8 cellular contexts compared by ENCODE assay signal in the genomic region with DNA sequence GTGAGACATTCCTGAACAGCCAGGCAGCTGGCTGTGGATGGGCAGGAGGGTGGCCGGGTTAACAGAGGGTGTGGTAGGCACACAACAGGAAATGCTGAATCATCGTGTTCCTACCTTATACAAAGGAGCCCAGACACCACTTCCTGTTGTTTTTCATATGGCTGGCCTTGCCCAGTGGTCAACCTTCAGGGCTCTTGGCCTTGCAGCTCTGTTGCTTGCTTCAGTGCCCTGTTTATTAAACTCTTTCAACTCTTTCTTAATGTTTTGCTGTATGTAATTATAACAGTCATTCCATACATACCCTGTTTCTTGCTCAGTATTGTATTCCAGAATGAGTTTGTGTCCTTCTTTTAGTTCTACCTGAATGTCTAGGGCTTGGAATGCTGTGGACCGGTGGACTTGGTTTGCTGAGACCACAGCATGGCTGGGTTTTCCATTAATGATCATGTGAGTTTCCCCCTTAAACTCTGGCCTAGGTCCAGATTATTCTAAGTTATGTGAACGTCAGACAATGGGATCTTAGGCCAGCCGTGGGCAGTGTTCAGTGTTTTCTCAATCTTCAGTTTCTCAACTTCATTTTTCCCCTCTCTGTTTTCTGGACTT. TPM values are rescaled to one million over a fixed set of nuclear protein-coding genes. Genes with fewer than 3 reads are reported as not detected.
DNase-seq lines count a peak whose midpoint lies in the region; ATAC-seq, FAIRE-seq and TF ChIP-seq lines count a peak whose summit lies in the region.

No MANE protein-coding gene starts in this region.

- FAIRE-seq in astrocyte (lab: Jason Lieb, UNC) = peak; percentile 54

- DNase-seq in CD14-positive monocyte (ENCODE audit: low spot score) (no peak), RPMI7951 (ENCODE audit: low read depth) (peak; percentile 82), astrocyte (ENCODE audit: low read depth) (peak; percentile 64), left colon (peak; percentile 22 to 51), uterus (peak in 1 of 2 donors; percentile 55), SK-N-DZ (ENCODE audit: low spot score) (no peak)

- H3K27ac Mint-ChIP-seq in CD14-positive monocyte (peak overlapping the region in 5 of 7 donors; percentile 4 to 61 (median 30)), astrocyte (ENCODE audit: unreplicated experiment) (peak overlapping the region; percentile 92)

- H3K27me3 ChIP-seq in astrocyte (ENCODE audit: insufficient read depth, low read length) (no peaks in the 10 kb centered on the region), uterus (no peaks in the 10 kb centered on the region)

- peaks cover 10% of the 10 kb centered on the region for H3K4me1 ChIP-seq in astrocyte (ENCODE audit: insufficient read depth, low read length)
- no peaks in the 10 kb centered on the region for H3K4me1 ChIP-seq in uterus

- H3K27ac ChIP-seq in astrocyte (ENCODE audit: low read depth, low read length) (peak overlapping the region; percentile 46), uterus (peak overlapping the region; percentile 21 to 74)

- H4K20me1 ChIP-seq in astrocyte (ENCODE audit: insufficient read depth, low read length) = no peaks in the 10 kb centered on the region

- intact Hi-C loops in CD14-positive monocyte (cut with micrococcal nuclease) = no loop called here
- intact Hi-C loops in left colon (cut with DNase I, micrococcal nuclease) = loop anchor here in 1 of 2 donors (10.0 kb wide), 1 partner anchor 96 kb away; a partner anchor contains a TSS
- intact Hi-C loops in uterus (cut with DNase I; ENCODE audit: low total_unique reads) = no loop called here

- H3K9me3 ChIP-seq in astrocyte (ENCODE audit: insufficient read depth, low read depth, low read length) (no peaks in the 10 kb centered on the region), uterus (no peaks in the 10 kb centered on the region)

- H3K4me3 Mint-ChIP-seq in CD14-positive monocyte (no peak overlapping the region), astrocyte (ENCODE audit: unreplicated experiment) (no peak overlapping the region)

- peak overlapping the region; percentile 61 for H2AFZ ChIP-seq in astrocyte (ENCODE audit: low read depth, low read length)

- no peak overlapping the region for H3K4me3 ChIP-seq in astrocyte (ENCODE audit: insufficient read depth, low read depth, low read length)
- no peak overlapping the region for H3K4me3 ChIP-seq in uterus

- H3K9me3 Mint-ChIP-seq in CD14-positive monocyte = no peaks in the 10 kb centered on the region
- no peaks in the 10 kb centered on the region for H3K9me3 Mint-ChIP-seq in astrocyte (ENCODE audit: unreplicated experiment)

- peak; percentile 72 for ATAC-seq in GM19035 (IDR thresholded peaks at IDR 0.05; ENCODE audit: unreplicated experiment)
- peak; percentile 72 for ATAC-seq in HG03135 (IDR thresholded peaks at IDR 0.05; ENCODE audit: unreplicated experiment)
- peak; percentile 98 for ATAC-seq in left colon

- H3K27me3 Mint-ChIP-seq in CD14-positive monocyte (ENCODE audit: low read depth in 3 of 3) (peaks cover 0 to 3% (median 0%) of the 10 kb centered on the region in 3 donors), astrocyte (ENCODE audit: low read depth, unreplicated experiment) (no peaks in the 10 kb centered on the region)

- TF ChIP-seq POLR2A in uterus (IDR thresholded peaks at IDR 0.05) = no peak

- no peak for TF ChIP-seq CTCF in CD14-positive monocyte (IDR thresholded peaks at IDR 0.05)
- TF ChIP-seq CTCF in astrocyte (IDR thresholded peaks at IDR 0.05; ENCODE audit: insufficient read depth, low read depth, low read length) = no peak
- no peak for TF ChIP-seq CTCF in uterus (IDR thresholded peaks at IDR 0.05)

- H3K36me3 Mint-ChIP-seq in CD14-positive monocyte = no peaks in the 10 kb centered on the region
- no peaks in the 10 kb centered on the region for H3K36me3 Mint-ChIP-seq in astrocyte (ENCODE audit: low read depth, unreplicated experiment)

- H3K9ac ChIP-seq in astrocyte (ENCODE audit: low read length) = no peak overlapping the region

- H3K79me2 ChIP-seq in astrocyte (ENCODE audit: insufficient read depth, low read length) = no peaks in the 10 kb centered on the region

- peaks cover 15% of the 10 kb centered on the region for H3K4me1 Mint-ChIP-seq in CD14-positive monocyte
- peaks cover 26% of the 10 kb centered on the region for H3K4me1 Mint-ChIP-seq in astrocyte (ENCODE audit: low read depth, unreplicated experiment)

- H3K36me3 ChIP-seq in astrocyte (ENCODE audit: insufficient read depth, low read length) (no peaks in the 10 kb centered on the region), uterus (no peaks in the 10 kb centered on the region)

- H3K4me2 ChIP-seq in astrocyte (ENCODE audit: low read length) = peak overlapping the region; percentile 12

RNA-seq across cellular contexts. Expression of a gene that starts 11.9 kb away (rescaled TPM):
- not detected for polyA plus RNA-seq in CD14-positive monocyte
- 0.48 and 0.68 TPM in 2 replicates for total RNA-seq in RPMI7951 (2014; rRNA removed; shearing (Covaris generic))
- total RNA-seq in astrocyte = 0.62 and 1.1 TPM in 2 replicates
- under 1 TPM; 0.53 to 0.64 TPM for total RNA-seq in left colon
- 10 to 100 TPM in 1 of 4 donors, 1 to 10 TPM in 3; 1.3 to 14.2 (median 6.2) TPM for total RNA-seq in uterus
- polyA plus RNA-seq in SK-N-DZ (2014; cell fraction: cytosol; rRNA removed) = not detected in 2 replicates
- polyA plus RNA-seq in SK-N-DZ (2014; cell fraction: nucleus; rRNA removed) = not detected in 2 replicates

Comparison
In these comparisons a context has a peak if more than half of its experiments do, and no peak if none do; other contexts are left out.
1. DNase-seq: peak in RPMI7951 (single experiment), astrocyte (single experiment) and left colon (2 of 2); none in CD14-positive monocyte (single experiment) and SK-N-DZ (single experiment).
2. Peak in every context shown above with its lines, with median percentiles within 50 percentile points of each other: ATAC-seq.